ENCODE assay signal across 8 cellular contexts in genomic region chr2:64807417-64807816, GRCh38.
DNase-seq lines count a peak whose midpoint lies in the region; ATAC-seq and TF ChIP-seq lines count a peak whose summit lies in the region.

No MANE protein-coding gene starts in this region.

- BruUV-seq in Caco-2 (replicated peaks; lab: Mats Ljungman, UMichigan) = no TSS peak

- H3K27ac Mint-ChIP-seq in Caco-2 (ENCODE audit: unreplicated experiment) = no peak overlapping the region

- peak; percentile 72 for ATAC-seq in HG03045 (IDR thresholded peaks at IDR 0.05; ENCODE audit: unreplicated experiment)
- ATAC-seq in left lung = peak; percentile 79
- no peak for ATAC-seq in HG03342 (IDR thresholded peaks at IDR 0.05; ENCODE audit: unreplicated experiment)

- no peaks in the 10 kb centered on the region for H3K4me1 Mint-ChIP-seq in Caco-2 (ENCODE audit: low read depth, unreplicated experiment)

- H3K36me3 ChIP-seq in left lung (no peaks in the 10 kb centered on the region), Caco-2 (ENCODE audit: control insufficient read depth, insufficient read depth, low read length) (no peaks in the 10 kb centered on the region)

- peaks cover 0 to 5% of the 10 kb centered on the region in 2 donors for H3K4me1 ChIP-seq in left lung
- no peaks in the 10 kb centered on the region for H3K4me1 ChIP-seq in Caco-2

- in situ Hi-C loops in GM13977 (cut with MboI; ENCODE audit: low pct_unique_long_range_greater_than_20kb, low sequenced_read_pairs, unreplicated experiment) = no loop called here

- no peaks in the 10 kb centered on the region for H3K9me3 Mint-ChIP-seq in Caco-2 (ENCODE audit: unreplicated experiment)

- H3K27ac ChIP-seq in left lung = no peak overlapping the region

- peaks cover 4% of the 10 kb centered on the region for H3K36me3 Mint-ChIP-seq in Caco-2 (ENCODE audit: insufficient read depth, unreplicated experiment)

- DNase-seq in GM13977 (ENCODE audit: low spot score) (peak; percentile 45), left lung (peak in 1 of 2 donors; percentile 69), Caco-2 (no peak), NOMO-1 treated with dmso at 0.1 percent for 144 hours (lab: John Stamatoyannopoulos, UW; ENCODE audit: unreplicated experiment) (no peak), putamen (ENCODE audit: low spot score) (no peak)
- peak; percentile 7 to 26 for DNase-seq in activated CD4-positive, alpha-beta T cell treated with anti-CD3 and anti-CD28 coated beads, Interleukin-2, amount 50 U/mL, for 4 hours

- CTCF ChIA-PET in Caco-2 (lab: Charles Lee) = no interaction called here

- POLR2A ChIA-PET in Caco-2 (lab: Charles Lee) = no interaction called here

- H3K4me3 ChIP-seq in left lung (no peak overlapping the region), Caco-2 (ENCODE audit: low read depth, low read length) (no peak overlapping the region)

- H3K9me3 ChIP-seq in left lung = no peaks in the 10 kb centered on the region
- H3K9me3 ChIP-seq in Caco-2 = no peaks in the 10 kb centered on the region

- H3K27me3 ChIP-seq in left lung = no peaks in the 10 kb centered on the region
- H3K27me3 ChIP-seq in Caco-2 (replicated peaks; ENCODE audit: control insufficient read depth, insufficient read depth, low read length) = no peaks in the 10 kb centered on the region

- no peaks in the 10 kb centered on the region for H3K27me3 Mint-ChIP-seq in Caco-2 (ENCODE audit: insufficient read depth, unreplicated experiment)

- intact Hi-C loops in left lung (cut with DNase I) (no loop called here), Caco-2 (cut with micrococcal nuclease; ENCODE audit: unreplicated experiment) (no loop called here)

- TF ChIP-seq CTCF in GM13977 (IDR thresholded peaks at IDR 0.05; ENCODE audit: extremely low read depth, insufficient read depth, missing control alignments) (no peak), left lung (IDR thresholded peaks at IDR 0.05) (no peak), Caco-2 (IDR thresholded peaks at IDR 0.05; ENCODE audit: insufficient read depth in 1 of 2, low read depth in 1 of 2, low read length in 1 of 2, severe bottlenecking in 1 of 2, unreplicated experiment in 1 of 2) (no peak)

- no peak overlapping the region for H3K4me3 Mint-ChIP-seq in Caco-2 (ENCODE audit: unreplicated experiment)

Comparison
In these comparisons a context has a peak if more than half of its experiments do, and no peak if none do; other contexts are left out.
1. DNase-seq: peak in GM13977 (single experiment) and activated CD4-positive, alpha-beta T cell treated with anti-CD3 and anti-CD28 coated beads, Interleukin-2, amount 50 U/mL, for 4 hours (2 of 2); none in Caco-2 (0 of 2), NOMO-1 treated with dmso at 0.1 percent for 144 hours (single experiment) and putamen (single experiment).